Comparison of ENCODE assay signal across 16 cellular contexts in the genomic region with DNA sequence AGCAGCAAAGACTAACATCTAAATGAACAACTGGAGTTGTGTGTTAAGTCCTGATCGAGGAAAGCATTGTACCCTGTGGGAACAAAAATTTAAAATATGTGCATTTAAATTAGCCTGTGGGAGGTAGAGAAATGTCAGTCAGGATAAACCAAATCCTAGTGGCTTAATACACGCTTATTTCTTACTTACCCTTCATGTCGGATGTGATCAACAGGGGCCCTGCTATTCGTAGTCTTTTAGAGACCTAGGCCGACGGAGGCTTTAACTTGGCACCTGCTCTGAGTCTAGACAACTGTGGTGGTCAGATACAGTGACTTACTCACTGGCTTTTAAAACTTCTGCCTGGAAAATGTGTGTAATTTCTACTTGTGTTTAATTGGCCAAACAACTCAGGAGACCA. TPM values are rescaled to one million over a fixed set of nuclear protein-coding genes. Genes with fewer than 3 reads are reported as not detected.
"Had no signal": no experiment of that assay in that cellular context is flagged by ENCODE, and none has a peak within 500 bp of the region (broad histone marks: within the 10 kb centered on the region; RNA-seq: fewer than 3 reads in every experiment).

No MANE protein-coding gene starts in this region.

- H3K27me3 ChIP-seq: adrenal gland, dorsolateral prefrontal cortex, testis, upper lobe of left lung had no signal

- FAIRE-seq: endometrium, frontal cortex had no signal

- H3K27ac ChIP-seq: adrenal gland, dorsolateral prefrontal cortex, lower lobe of right lung, psoas muscle, testis, upper lobe of left lung had no signal

- H3K4me1 ChIP-seq: adrenal gland, lower lobe of right lung, psoas muscle, testis, upper lobe of left lung had no signal

- H3K36me3 ChIP-seq: lower lobe of right lung, upper lobe of left lung had no signal

- H3K4me3 ChIP-seq: adrenal gland, dorsolateral prefrontal cortex, lower lobe of right lung, psoas muscle, testis, upper lobe of left lung had no signal

- ATAC-seq: activated naive CD4-positive, alpha-beta T cell treated with anti-CD3 and anti-CD28 coated beads, Interleukin-2, amount 50 U/mL, for 72 hours; activated T-cell treated with anti-CD3 and anti-CD28 coated beads, Interleukin-2, amount 50 U/mL, for 72 hours; lower lobe of right lung; psoas muscle; sciatic nerve; stimulated activated memory B cell treated with anti-CD40 and anti-IgM and Interleukin-4, amounts not matched to agents 10 μg/mL and 1 μg/mL and 100 μg/mL, for 72 hours had no signal

- DNase-seq: activated CD4-positive, alpha-beta T cell treated with anti-CD3 and anti-CD28 coated beads, Interleukin-2, amount 50 U/mL, for 4 hours; activated gamma-delta T cell; activated T-cell treated with anti-CD3 and anti-CD28 coated beads, Interleukin-2, amount 50 U/mL, for 72 hours; adrenal gland; dorsolateral prefrontal cortex; lower lobe of right lung; psoas muscle; stimulated activated CD4-positive, alpha-beta T cell treated with anti-CD3 and anti-CD28 coated beads, Interleukin-4, amount 100 ng/mL, for 4 hours; testis; upper lobe of left lung had no signal

RNA-seq across cellular contexts. Expression of a gene that starts 18.6 kb away (rescaled TPM):
- polyA plus RNA-seq: neural cell had no signal

RNA-seq across cellular contexts. Expression of a gene that starts 33.1 kb away (rescaled TPM):
- polyA plus RNA-seq: neural cell had no signal

RNA-seq across cellular contexts. Expression of a gene that starts 43.0 kb away (rescaled TPM):
- polyA plus RNA-seq: neural cell had no signal
